Comparison of ENCODE assay signal across 8 cellular contexts in genomic region chr20:324177-325042, GRCh38. TPM values are rescaled to one million over a fixed set of nuclear protein-coding genes. Genes with fewer than 3 reads are reported as not detected.
DNase-seq lines count a peak whose midpoint lies in the region; ATAC-seq, FAIRE-seq and TF ChIP-seq lines count a peak whose summit lies in the region.

No MANE protein-coding gene starts in this region.

- H3K4me3 ChIP-seq in WI38 (ENCODE audit: low read depth, low read length) (peak overlapping the region; percentile 81), bronchial epithelial cell (ENCODE audit: low read depth, low read length) (peak overlapping the region; percentile 67)

- no peak for TF ChIP-seq CTCF in WI38 (IDR thresholded peaks at IDR 0.05; ENCODE audit: low read depth, low read length)
- TF ChIP-seq CTCF in bronchial epithelial cell (IDR thresholded peaks at IDR 0.05; ENCODE audit: insufficient read depth, low read length, severe bottlenecking): peak; percentile 47

- ATAC-seq in GM18870 (IDR thresholded peaks at IDR 0.05; ENCODE audit: unreplicated experiment) (peak; percentile 38), HG03103 (IDR thresholded peaks at IDR 0.05; ENCODE audit: low read depth, unreplicated experiment) (peak; percentile 37)

- peak; percentile 93 for DNase-seq in AG08396 (ENCODE audit: low spot score)
- peak; percentile 95 for DNase-seq in NCI-H2171 treated with DMSO at 0.1 percent for 48 hours (lab: John Stamatoyannopoulos, UW)
- DNase-seq in bronchial epithelial cell (ENCODE audit: low read depth): peak; percentile 69
- DNase-seq in iris pigment epithelial cell (ENCODE audit: low read depth): peak; percentile 77
- peak; percentile 79 to 92 for DNase-seq in stimulated activated CD4-positive, alpha-beta T cell treated with anti-CD3 and anti-CD28 coated beads, Interleukin-12 subunit alpha, Interleukin-12 subunit beta, amount 100 ng/mL, for 24 hours (ENCODE audit: low read depth in 2 of 2)

- no peaks in the 10 kb centered on the region for H3K27me3 ChIP-seq in bronchial epithelial cell (ENCODE audit: control insufficient read depth, insufficient read depth, low read length)

- FAIRE-seq in bronchial epithelial cell (lab: Jason Lieb, UNC): no peak

- no peaks in the 10 kb centered on the region for H3K36me3 ChIP-seq in bronchial epithelial cell (ENCODE audit: control insufficient read depth, insufficient read depth, low read length)

RNA-seq across cellular contexts. Expression of gene SOX12, which starts 0.9 kb away (rescaled TPM):
- total RNA-seq in bronchial epithelial cell: 0.90 and 3.4 TPM in 2 replicates

RNA-seq across cellular contexts. Expression of gene NRSN2, which starts 22.5 kb away (rescaled TPM):
- 2.1 and 4.4 TPM in 2 replicates for total RNA-seq in bronchial epithelial cell

RNA-seq across cellular contexts. Expression of gene ZCCHC3, which starts 27.0 kb away (rescaled TPM):
- total RNA-seq in bronchial epithelial cell: 9.7 and 11.1 TPM in 2 replicates

RNA-seq across cellular contexts. Expression of gene C20orf96, which starts 33.9 kb away (rescaled TPM):
- 0.64 and 0.79 TPM in 2 replicates for total RNA-seq in bronchial epithelial cell

RNA-seq across cellular contexts. Expression of gene TRIB3, which starts 56.1 kb away (rescaled TPM):
- total RNA-seq in bronchial epithelial cell: 432 and 548 TPM in 2 replicates

Comparison
In these comparisons a context has a peak if more than half of its experiments do, and no peak if none do; other contexts are left out.
1. Peak in every context shown above with its lines: DNase-seq, ATAC-seq and H3K4me3 ChIP-seq.